In the genomic region with DNA sequence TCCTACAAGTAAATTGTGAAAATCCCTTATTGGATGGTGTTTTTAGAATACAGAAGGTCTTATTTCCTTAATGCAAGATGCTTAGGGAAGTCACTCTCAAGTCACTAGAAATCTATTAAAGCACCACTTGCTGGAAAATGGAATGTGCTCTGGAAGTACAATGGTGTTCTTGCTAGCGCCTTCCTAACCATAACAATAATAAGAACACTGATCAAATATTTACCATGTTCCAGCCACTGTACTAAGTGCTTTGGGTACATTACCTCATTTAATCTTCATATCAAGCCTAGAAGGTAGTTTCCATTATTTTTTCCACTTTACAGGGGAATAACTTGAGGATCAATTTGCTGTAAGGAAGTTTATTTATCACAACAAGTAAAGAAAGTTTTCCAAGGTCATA, we compare ENCODE assay signal across 5 cellular contexts.
DNase-seq lines count a peak whose midpoint lies in the region; ATAC-seq and TF ChIP-seq lines count a peak whose summit lies in the region.
"Not testable (repeated sequence)": the region's sequence is repeated elsewhere in the genome, so short reads cannot be mapped to it uniquely, and the experiment has no call there.

No MANE protein-coding gene starts in this region.

- H3K4me3 ChIP-seq in body of pancreas, left lung, lower lobe of right lung, lung, upper lobe of right lung: not testable (repeated sequence)

- TF ChIP-seq POLR2A in body of pancreas (IDR thresholded peaks at IDR 0.05): not testable (repeated sequence)

- ATAC-seq in body of pancreas: peak; percentile 40
- peak; percentile 97 for ATAC-seq in left lung
- peak; percentile 83 to 96 for ATAC-seq in lower lobe of right lung
- ATAC-seq in lung (ENCODE audit: insufficient read depth, low FRiP score): peak; percentile 69
- peak; percentile 84 for ATAC-seq in upper lobe of right lung

- not testable (repeated sequence) for H3K4me1 ChIP-seq in body of pancreas; left lung; lower lobe of right lung; lung (ENCODE audit: control insufficient read depth in 2 of 2, insufficient read depth in 2 of 2, low read length in 2 of 2); upper lobe of right lung

- H3K27ac ChIP-seq in body of pancreas; left lung; lower lobe of right lung; lung (ENCODE audit: low read depth in 1 of 2, low read length in 1 of 2); upper lobe of right lung: not testable (repeated sequence)

- 64 to 89% methylated on average over 1 of the region's 1 CpG for WGBS in body of pancreas, 2 donors
- WGBS in lung, 2 donors: 80 to 93% methylated on average over 1 of the region's 1 CpG

- DNase-seq in body of pancreas; left lung; lower lobe of right lung; lung (ENCODE audit: low spot score); upper lobe of right lung: not testable (repeated sequence)

- not testable (repeated sequence) for H3K9me3 ChIP-seq in body of pancreas; left lung; lower lobe of right lung; lung (ENCODE audit: control insufficient read depth in 2 of 2, insufficient read depth in 1 of 2, low read length in 1 of 2); upper lobe of right lung

- intact Hi-C loops in body of pancreas (cut with DNase I); left lung (cut with DNase I); lower lobe of right lung (cut with DNase I); upper lobe of right lung (cut with DNase I): not testable (repeated sequence)

- not testable (repeated sequence) for TF ChIP-seq CTCF in body of pancreas (IDR thresholded peaks at IDR 0.05); left lung (IDR thresholded peaks at IDR 0.05); lower lobe of right lung (IDR thresholded peaks at IDR 0.05); lung (IDR thresholded peaks at IDR 0.05; ENCODE audit: control extremely low read depth, extremely low read depth); upper lobe of right lung (IDR thresholded peaks at IDR 0.05)

- H3K27me3 ChIP-seq in body of pancreas; left lung; lower lobe of right lung (ENCODE audit: low read depth); lung (ENCODE audit: control insufficient read depth, insufficient read depth); upper lobe of right lung: not testable (repeated sequence)

- not testable (repeated sequence) for H3K36me3 ChIP-seq in body of pancreas (replicated peaks in 1 of 2; ENCODE audit: insufficient read depth in 1 of 2, low read depth in 2 of 2); left lung; lower lobe of right lung; lung (ENCODE audit: control insufficient read depth in 2 of 2, insufficient read depth in 2 of 2, low read length in 2 of 2); upper lobe of right lung

Comparison
In these comparisons a context has a peak if more than half of its experiments do, and no peak if none do; other contexts are left out.
1. ATAC-seq: peak in every context shown above with its lines; median percentile 97 in left lung; 90 in lower lobe of right lung; 84 in upper lobe of right lung; 69 in lung; 40 in body of pancreas.